Comparison of ENCODE assay signal across 26 cellular contexts in the genomic region with DNA sequence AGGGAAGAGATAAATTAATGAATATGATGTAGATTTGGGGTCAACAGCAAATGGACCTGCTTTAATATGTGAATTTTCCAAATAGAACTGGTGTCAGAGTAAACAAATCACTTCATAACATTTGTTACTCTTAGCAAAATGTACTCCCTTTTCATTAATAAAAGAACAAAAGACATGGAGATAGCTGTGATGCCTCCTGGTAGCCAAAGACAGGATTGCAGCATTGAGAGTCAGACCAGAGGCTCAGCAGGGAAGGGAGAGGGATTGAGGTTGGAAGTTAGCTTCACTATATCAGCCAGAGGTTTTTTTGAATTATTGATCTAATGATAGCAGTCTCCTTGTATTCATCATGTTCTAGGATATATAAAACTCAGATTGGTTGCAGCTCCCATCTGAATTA. TPM values are rescaled to one million over a fixed set of nuclear protein-coding genes. Genes with fewer than 3 reads are reported as not detected.
DNase-seq lines count a peak whose midpoint lies in the region; ATAC-seq and TF ChIP-seq lines count a peak whose summit lies in the region.
"Had no signal": no experiment of that assay in that cellular context is flagged by ENCODE, and none has a peak within 500 bp of the region (broad histone marks: within the 10 kb centered on the region; RNA-seq: fewer than 3 reads in every experiment).

No MANE protein-coding gene starts in this region.

- dilution Hi-C loops in IMR-90 (cut with HindIII; ENCODE audit: low sequenced_read_pairs, unreplicated experiment) = no loop called here

- H3K36me3 ChIP-seq in IMR-90 (ENCODE audit: control insufficient read depth, insufficient read depth, low read length) (no peaks in the 10 kb centered on the region), ovary (no peaks in the 10 kb centered on the region), urinary bladder (ENCODE audit: insufficient read depth) (no peaks in the 10 kb centered on the region)
- H3K36me3 ChIP-seq: cardiac muscle cell, thyroid gland, WERI-Rb-1 had no signal

- no peak overlapping the region for H3K18ac ChIP-seq in IMR-90 (ENCODE audit: low read depth, low read length)

- H4K91ac ChIP-seq in IMR-90 (ENCODE audit: insufficient read depth, low read depth, low read length) = no peak overlapping the region

- H3K4me2 ChIP-seq in IMR-90 (ENCODE audit: low read depth, low read length) = no peak overlapping the region

- no peak for TF ChIP-seq POLR2A in IMR-90 (IDR thresholded peaks at IDR 0.05; ENCODE audit: low read depth, low read length)
- TF ChIP-seq POLR2A in ovary (IDR thresholded peaks at IDR 0.05) = no peak

- no peaks in the 10 kb centered on the region for H3K9me1 ChIP-seq in IMR-90 (ENCODE audit: insufficient read depth, low read length)

- no peak overlapping the region for H3K56ac ChIP-seq in IMR-90 (ENCODE audit: extremely low read depth, insufficient read depth, low read length)

- no peak for TF ChIP-seq RAD21 in IMR-90 (IDR thresholded peaks at IDR 0.05; ENCODE audit: low read length)

- no peaks in the 10 kb centered on the region for H4K20me1 ChIP-seq in IMR-90 (ENCODE audit: insufficient read depth, low read length)

- H3K9me3 ChIP-seq in IMR-90 (ENCODE audit: control insufficient read depth, insufficient read depth, low read length) (no peaks in the 10 kb centered on the region), ovary (no peaks in the 10 kb centered on the region)
- H3K9me3 ChIP-seq: thyroid gland had no signal

- no peak overlapping the region for H2AK9ac ChIP-seq in IMR-90 (replicated peaks; ENCODE audit: low read depth, low read length, poor library complexity)

- no peak overlapping the region for H2BK5ac ChIP-seq in IMR-90 (ENCODE audit: low read depth, low read length, poor library complexity, severe bottlenecking)

- H3K4me1 ChIP-seq in IMR-90 (ENCODE audit: control insufficient read depth, insufficient read depth, low read length) (peaks cover 2% of the 10 kb centered on the region), ovary (ENCODE audit: insufficient read depth) (peaks cover 14% of the 10 kb centered on the region), urinary bladder (ENCODE audit: insufficient read depth) (no peaks in the 10 kb centered on the region)
- H3K4me1 ChIP-seq: thyroid gland had no signal

- H3K9me3 Mint-ChIP-seq in activated T-cell treated with anti-CD3 and anti-CD28 coated beads, Interleukin-2, amount 50 U/mL, for 72 hours = no peaks in the 10 kb centered on the region
- H3K9me3 Mint-ChIP-seq: IgD-negative memory B cell; stimulated activated memory B cell treated with anti-CD40 and anti-IgM and Interleukin-4, amounts not matched to agents 10 μg/mL and 1 μg/mL and 100 μg/mL, for 72 hours had no signal

- no peaks in the 10 kb centered on the region for H3K36me3 Mint-ChIP-seq in activated T-cell treated with anti-CD3 and anti-CD28 coated beads, Interleukin-2, amount 50 U/mL, for 72 hours (ENCODE audit: insufficient read depth in 2 of 2)
- H3K36me3 Mint-ChIP-seq: CD14-positive monocyte; IgD-negative memory B cell; stimulated activated memory B cell treated with anti-CD40 and anti-IgM and Interleukin-4, amounts not matched to agents 10 μg/mL and 1 μg/mL and 100 μg/mL, for 72 hours had no signal

- no peaks in the 10 kb centered on the region for H3K4me1 Mint-ChIP-seq in activated T-cell treated with anti-CD3 and anti-CD28 coated beads, Interleukin-2, amount 50 U/mL, for 72 hours (ENCODE audit: low read depth)

- TF ChIP-seq CTCF in IMR-90 (conservative IDR thresholded peaks at IDR 0.05; ENCODE audit: low read depth, low read length) (0 out of 2 replicates have a peak, but pooled peaks have one; percentile 4), choroid plexus epithelial cell (conservative IDR thresholded peaks at IDR 0.05; ENCODE audit: low read depth, low read length) (peak; percentile 34), ovary (IDR thresholded peaks at IDR 0.05) (no peak)

- H4K8ac ChIP-seq in IMR-90 (ENCODE audit: low read depth in 2 of 2, low read length in 2 of 2) = no peak overlapping the region

- no peak overlapping the region for H3K4me3 Mint-ChIP-seq in activated T-cell treated with anti-CD3 and anti-CD28 coated beads, Interleukin-2, amount 50 U/mL, for 72 hours
- H3K4me3 Mint-ChIP-seq: CD14-positive monocyte; IgD-negative memory B cell; stimulated activated memory B cell treated with anti-CD40 and anti-IgM and Interleukin-4, amounts not matched to agents 10 μg/mL and 1 μg/mL and 100 μg/mL, for 72 hours had no signal

- no TSS peak for BruUV-seq in IMR-90 (replicated peaks; lab: Mats Ljungman, UMichigan)

- peaks cover 29% of the 10 kb centered on the region for H3K27me3 Mint-ChIP-seq in activated T-cell treated with anti-CD3 and anti-CD28 coated beads, Interleukin-2, amount 50 U/mL, for 72 hours (ENCODE audit: low read depth)
- H3K27me3 Mint-ChIP-seq: stimulated activated memory B cell treated with anti-CD40 and anti-IgM and Interleukin-4, amounts not matched to agents 10 μg/mL and 1 μg/mL and 100 μg/mL, for 72 hours had no signal

- no peak overlapping the region for H2BK15ac ChIP-seq in IMR-90 (ENCODE audit: low read depth, low read length)

- H3K27ac ChIP-seq in IMR-90 (ENCODE audit: insufficient read depth, low read length) = no peak overlapping the region
- H3K27ac ChIP-seq in ovary = peak overlapping the region; percentile 69 to 81
- peak overlapping the region; percentile 73 for H3K27ac ChIP-seq in urinary bladder (ENCODE audit: low read depth)
- H3K27ac ChIP-seq: cardiac muscle cell, dorsolateral prefrontal cortex, HL-60, SK-N-MC, thyroid gland, WERI-Rb-1 had no signal

- H3K4me3 ChIP-seq in IMR-90 (ENCODE audit: insufficient read depth, low read depth, low read length) (no peak overlapping the region), choroid plexus epithelial cell (ENCODE audit: low read depth, low read length) (no peak overlapping the region), ovary (no peak overlapping the region), urinary bladder (ENCODE audit: low read depth, low read length) (no peak overlapping the region)
- H3K4me3 ChIP-seq: cardiac muscle cell, dorsolateral prefrontal cortex, SK-N-MC, thyroid gland had no signal

- H3K9ac ChIP-seq in IMR-90 (ENCODE audit: low read depth, low read length) = no peak overlapping the region

- DNase-seq in IMR-90 (no peak), choroid plexus epithelial cell (ENCODE audit: low read depth) (peak; percentile 51), ovary (no peak), HuH-7.5 (ENCODE audit: low spot score) (no peak)
- no peak for DNase-seq in activated T-cell treated with anti-CD3 and anti-CD28 coated beads, Interleukin-2, amount 50 U/mL, for 72 hours
- DNase-seq: activated CD8-positive, alpha-beta memory T cell treated with anti-CD3 and anti-CD28 coated beads, Interleukin-2, amount 50 U/mL, for 4 hours; activated effector memory CD4-positive, alpha-beta T cell treated with Interleukin-2 at 50 U/mL for 16 hours; dorsolateral prefrontal cortex; EL; foreskin melanocyte; islet precursor cell; NCI-H1417 treated with DMSO at 0.1 percent for 48 hours; NCI-H524; small intestine; T-helper 2 cell; thyroid gland; WERI-Rb-1 had no signal

- no peak overlapping the region for H4K5ac ChIP-seq in IMR-90 (ENCODE audit: low read depth, low read length)

- intact Hi-C loops in IMR-90 (cut with micrococcal nuclease) = loop anchor here (5.0 kb wide), 1 partner anchor 96 kb away; no protein-coding TSS in a partner anchor
- intact Hi-C loops in ovary (cut with DNase I) = loop anchor here (2.0 to 10.0 kb wide), 6 partner anchors 51 to 278 kb away; partner anchors contain the start of genes MORF4L2 (in 3 of the 4), TCEAL1 (in 3 of the 4) and TCEAL4 (in 1 of the 4)

- no peak for ATAC-seq in IMR-90 (ENCODE audit: low read depth)
- no peak for ATAC-seq in activated T-cell treated with anti-CD3 and anti-CD28 coated beads, Interleukin-2, amount 50 U/mL, for 72 hours (replicated peaks in 1 of 2)
- no peak for ATAC-seq in HG03432 (IDR thresholded peaks at IDR 0.05; ENCODE audit: unreplicated experiment)
- ATAC-seq: stimulated activated memory B cell treated with anti-CD40 and anti-IgM and Interleukin-4, amounts not matched to agents 10 μg/mL and 1 μg/mL and 100 μg/mL, for 72 hours had no signal

- POLR2A ChIA-PET in IMR-90 (lab: Charles Lee; ENCODE audit: unreplicated experiment) = no interaction called here

- H3K79me1 ChIP-seq in IMR-90 (ENCODE audit: low read depth in 1 of 2, low read length in 2 of 2) = no peaks in the 10 kb centered on the region

- TF ChIP-seq EP300 in ovary (IDR thresholded peaks at IDR 0.05) = no peak

- no peak overlapping the region for H2BK120ac ChIP-seq in IMR-90 (ENCODE audit: low read depth, low read length)

- H3K23ac ChIP-seq in IMR-90 (ENCODE audit: low read depth, low read length) = no peak overlapping the region

- H3K14ac ChIP-seq in IMR-90 (replicated peaks; ENCODE audit: low read depth, low read length) = no peak overlapping the region

- CTCF ChIA-PET in IMR-90 (lab: Yijun Ruan, JAX) = interaction anchor here (1.2 kb wide), 1 partner anchor 14 kb away, joined by 3 read pairs; no protein-coding TSS in a partner anchor

- no peak overlapping the region for H2BK20ac ChIP-seq in IMR-90 (ENCODE audit: low read depth, low read length)

- H3K4ac ChIP-seq in IMR-90 (ENCODE audit: low read depth, low read length) = no peak overlapping the region

- peaks cover 2% of the 10 kb centered on the region; the same call in 1 of the 2 replicates for H3K27me3 ChIP-seq in IMR-90 (ENCODE audit: control insufficient read depth, insufficient read depth, low read length)
- no peaks in the 10 kb centered on the region for H3K27me3 ChIP-seq in ovary
- H3K27me3 ChIP-seq: cardiac muscle cell, thyroid gland had no signal

- H2AK5ac ChIP-seq in IMR-90 (ENCODE audit: low read depth, low read length) = no peak overlapping the region

- H3K27ac Mint-ChIP-seq in activated T-cell treated with anti-CD3 and anti-CD28 coated beads, Interleukin-2, amount 50 U/mL, for 72 hours = no peak overlapping the region
- H3K27ac Mint-ChIP-seq: IgD-negative memory B cell; stimulated activated memory B cell treated with anti-CD40 and anti-IgM and Interleukin-4, amounts not matched to agents 10 μg/mL and 1 μg/mL and 100 μg/mL, for 72 hours had no signal

- in situ Hi-C loops in IMR-90 (cut with MboI; ENCODE audit: low sequenced_read_pairs) = loop anchor here (5.0 to 25.0 kb wide), 3 partner anchors 138 to 601 kb away; no protein-coding TSS in a partner anchor

- no peak overlapping the region for H2AFZ ChIP-seq in IMR-90 (replicated peaks; ENCODE audit: low read length, poor library complexity)

RNA-seq across cellular contexts. Expression of gene RAB40A, which starts 17.4 kb away (rescaled TPM):
- total RNA-seq in IMR-90 (2012; rRNA removed) (under 0.01 TPM in 2 replicates), ovary (1 to 10 TPM in 6 of 7 donors, under 1 TPM in 1; 0.81 to 7.4 (median 5.1) TPM), urinary bladder (1.7 TPM)
- polyA plus RNA-seq in IMR-90 (2012; rRNA removed) (0.16 and 0.26 TPM in 2 replicates), ovary (1 to 10 TPM; 1.9 to 2.5 TPM), urinary bladder (1.4 TPM)
- 0.05 TPM in 1 of 2 replicates, not detected in the other for polyA plus RNA-seq in IMR-90 (2012; cell fraction: cytosol; rRNA removed)
- polyA plus RNA-seq in IMR-90 (2012; cell fraction: nucleus; rRNA removed; ENCODE audit: low replicate concordance) = 1.5 and 1.9 TPM in 2 replicates
- under 1 TPM; 0.21 to 0.36 TPM for total RNA-seq in activated T-cell treated with anti-CD3 and anti-CD28 coated beads, Interleukin-2, amount 50 U/mL, for 72 hours
- total RNA-seq: pulmonary artery endothelial cell had no signal
- polyA plus RNA-seq: CD14-positive monocyte, IgD-negative memory B cell had no signal

RNA-seq across cellular contexts. Expression of gene TCEAL4, which starts 48.6 kb away (rescaled TPM):
- total RNA-seq in IMR-90 (2012; rRNA removed) (11.1 and 16.7 TPM in 2 replicates), ovary (100 to 1,000 TPM; 333 to 772 (median 462) TPM), urinary bladder (42.0 TPM)
- polyA plus RNA-seq in IMR-90 (2012; rRNA removed) (27.3 and 31.9 TPM in 2 replicates), ovary (1,000 to 10,000 TPM in 1 of 2 donors, 100 to 1,000 TPM in 1; 942 to 1,592 TPM), urinary bladder (620 TPM)
- 8.5 and 18.2 TPM in 2 replicates for polyA plus RNA-seq in IMR-90 (2012; cell fraction: cytosol; rRNA removed)
- polyA plus RNA-seq in IMR-90 (2012; cell fraction: nucleus; rRNA removed; ENCODE audit: low replicate concordance) = 7.3 and 25.4 TPM in 2 replicates
- 10 to 100 TPM; 12.9 to 17.7 TPM for total RNA-seq in activated T-cell treated with anti-CD3 and anti-CD28 coated beads, Interleukin-2, amount 50 U/mL, for 72 hours

Comparison
In these comparisons a context has a peak if more than half of its experiments do, and no peak if none do; other contexts are left out.
1. CTCF ChIP-seq: peak in IMR-90 (single experiment) and choroid plexus epithelial cell (single experiment); none in ovary (0 of 3).